In genomic region chr1:173400387-173400995, GRCh38 we compare ENCODE assay signal across 26 cellular contexts.
"Had no signal": no experiment of that assay in that cellular context is flagged by ENCODE, and none has a peak within 500 bp of the region (broad histone marks: within the 10 kb centered on the region; RNA-seq: fewer than 3 reads in every experiment).

No MANE protein-coding gene starts in this region.

- H3K27ac ChIP-seq: colonic mucosa, dorsolateral prefrontal cortex, gastroesophageal sphincter, left lung, right lobe of liver, skin epidermis, stomach, suprapubic skin, tibial nerve had no signal

- H3K27me3 ChIP-seq: colonic mucosa, dorsolateral prefrontal cortex, gastroesophageal sphincter, left lung, right lobe of liver, stomach, suprapubic skin, tibial nerve had no signal

- H3K36me3 ChIP-seq: colonic mucosa, left lung, right lobe of liver, stomach, suprapubic skin had no signal

- ATAC-seq: effector memory CD8-positive, alpha-beta T cell; esophagus mucosa; gastroesophageal sphincter; left lung; naive thymus-derived CD4-positive, alpha-beta T cell; right lobe of liver had no signal

- H3K4me3 ChIP-seq: colonic mucosa, dorsolateral prefrontal cortex, gastroesophageal sphincter, left lung, lung, right lobe of liver, skin epidermis, stomach, suprapubic skin, tibial nerve had no signal

- H3K4me3 Mint-ChIP-seq: activated naive CD4-positive, alpha-beta T cell treated with anti-CD3 and anti-CD28 coated beads, Interleukin-2, amount 10 ng/mL, durations not matched to agents 7 days and 5 days; effector memory CD8-positive, alpha-beta T cell; immature natural killer cell; naive thymus-derived CD4-positive, alpha-beta T cell; neural crest cell had no signal

- H3K4me1 Mint-ChIP-seq: activated naive CD4-positive, alpha-beta T cell treated with anti-CD3 and anti-CD28 coated beads, Interleukin-2, amount 10 ng/mL, durations not matched to agents 7 days and 5 days; immature natural killer cell; naive thymus-derived CD4-positive, alpha-beta T cell had no signal

- H3K27ac Mint-ChIP-seq: activated naive CD4-positive, alpha-beta T cell treated with anti-CD3 and anti-CD28 coated beads, Interleukin-2, amount 10 ng/mL, durations not matched to agents 7 days and 5 days; effector memory CD8-positive, alpha-beta T cell; immature natural killer cell; naive thymus-derived CD4-positive, alpha-beta T cell had no signal

- DNase-seq: activated CD4-positive, alpha-beta T cell treated with anti-CD3 and anti-CD28 coated beads for 4 hours; activated CD4-positive, alpha-beta T cell treated with anti-CD3 and anti-CD28 coated beads, Interleukin-2, amount 50 U/mL, for 48 hours; activated effector memory CD4-positive, alpha-beta T cell treated with anti-CD3 and anti-CD28 coated beads, Interleukin-2, amount 50 U/mL, for 16 hours; activated naive CD4-positive, alpha-beta T cell treated with anti-CD3 and anti-CD28 coated beads, Interleukin-2, amount 10 ng/mL, durations not matched to agents 7 days and 5 days; amygdala; colonic mucosa; dorsolateral prefrontal cortex; effector memory CD8-positive, alpha-beta T cell; head of caudate nucleus; immature natural killer cell; kidney glomerular epithelial cell; left lung; naive thymus-derived CD4-positive, alpha-beta T cell; occipital lobe; posterior cingulate gyrus; right lobe of liver; stimulated activated CD4-positive, alpha-beta T cell treated with anti-CD3 and anti-CD28 coated beads, Interleukin-1b, Interleukin-23, amount 100 ng/mL, for 48 hours; stomach; T-helper 9 cell had no signal

- H3K4me1 ChIP-seq: colonic mucosa, left lung, right lobe of liver, stomach, tibial nerve had no signal

- H3K36me3 Mint-ChIP-seq: activated naive CD4-positive, alpha-beta T cell treated with anti-CD3 and anti-CD28 coated beads, Interleukin-2, amount 10 ng/mL, durations not matched to agents 7 days and 5 days had no signal

- H3K9me3 Mint-ChIP-seq: activated naive CD4-positive, alpha-beta T cell treated with anti-CD3 and anti-CD28 coated beads, Interleukin-2, amount 10 ng/mL, durations not matched to agents 7 days and 5 days; effector memory CD8-positive, alpha-beta T cell; immature natural killer cell; naive thymus-derived CD4-positive, alpha-beta T cell; neural crest cell had no signal
